ENCODE assay signal across 16 cellular contexts in the genomic region with DNA sequence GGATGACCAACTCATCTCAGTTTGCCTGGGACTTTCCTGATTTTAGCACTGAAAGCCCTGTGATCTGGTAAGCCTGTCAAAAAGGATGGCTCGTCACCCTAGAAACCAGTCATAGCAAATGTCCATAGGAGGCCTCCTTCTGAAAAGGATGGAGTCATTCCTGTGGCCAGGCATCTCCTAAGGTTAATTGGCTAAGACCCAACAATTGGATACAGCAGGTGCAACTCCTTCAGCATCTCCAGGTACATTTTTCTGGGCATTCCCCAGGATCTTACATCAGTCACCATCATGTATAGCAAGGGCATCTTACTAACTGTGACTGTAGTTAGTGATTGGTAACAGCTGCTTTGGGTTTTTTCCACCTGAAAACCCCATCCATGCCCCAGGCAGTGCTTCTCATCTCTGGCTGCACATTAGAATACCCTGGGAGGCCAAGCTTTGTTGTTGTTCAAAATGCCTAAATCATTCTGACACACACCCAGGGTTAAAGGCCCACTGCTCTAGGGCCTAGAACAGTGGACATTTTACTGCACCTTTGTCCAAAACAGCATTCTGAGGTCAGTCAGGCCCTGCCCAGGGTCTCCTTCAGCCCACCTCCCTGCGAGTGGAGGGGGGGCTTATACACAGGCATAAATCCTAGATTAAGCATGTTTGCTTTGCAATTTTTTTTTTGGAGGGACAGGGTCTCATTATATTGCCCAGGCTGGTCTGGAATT. TPM values are rescaled to one million over a fixed set of nuclear protein-coding genes. Genes with fewer than 3 reads are reported as not detected.
DNase-seq lines count a peak whose midpoint lies in the region; ATAC-seq and TF ChIP-seq lines count a peak whose summit lies in the region.
"Had no signal": no experiment of that assay in that cellular context is flagged by ENCODE, and none has a peak within 500 bp of the region (broad histone marks: within the 10 kb centered on the region; RNA-seq: fewer than 3 reads in every experiment).

No MANE protein-coding gene starts in this region.

- H3K4me3 ChIP-seq in MG63, result no peak overlapping the region

- peaks cover 6% of the 10 kb centered on the region for H3K9me3 Mint-ChIP-seq in activated naive CD8-positive, alpha-beta T cell treated with anti-CD3 and anti-CD28 coated beads, Interleukin-2, amount 50 U/mL, for 24 hours
- H3K9me3 Mint-ChIP-seq in activated naive CD8-positive, alpha-beta T cell treated with anti-CD3 and anti-CD28 coated beads for 36 hours, result peaks cover 7% of the 10 kb centered on the region
- H3K9me3 Mint-ChIP-seq in stimulated activated naive CD8-positive, alpha-beta T cell treated with anti-CD3 and anti-CD28 coated beads, Interleukin-15, amount 100 ng/mL, for 72 hours, result peaks cover 16 to 17% of the 10 kb centered on the region in 2 donors
- H3K9me3 Mint-ChIP-seq in nephron progenitor cell, result peaks cover 50% of the 10 kb centered on the region
- H3K9me3 Mint-ChIP-seq: central memory CD8-positive, alpha-beta T cell had no signal

- H3K27me3 ChIP-seq in MG63, result no peaks in the 10 kb centered on the region

- no peak for TF ChIP-seq CTCF in nephron progenitor cell (IDR thresholded peaks at IDR 0.05)

- no peaks in the 10 kb centered on the region for H3K36me3 Mint-ChIP-seq in activated naive CD8-positive, alpha-beta T cell treated with anti-CD3 and anti-CD28 coated beads, Interleukin-2, amount 50 U/mL, for 24 hours (ENCODE audit: low read depth)
- no peaks in the 10 kb centered on the region for H3K36me3 Mint-ChIP-seq in activated naive CD8-positive, alpha-beta T cell treated with anti-CD3 and anti-CD28 coated beads for 36 hours
- H3K36me3 Mint-ChIP-seq in nephron progenitor cell (ENCODE audit: low read depth), result peaks cover 8% of the 10 kb centered on the region

- DNase-seq in activated naive CD8-positive, alpha-beta T cell treated with anti-CD3 and anti-CD28 coated beads, Interleukin-2, amount 50 U/mL, for 24 hours, result no peak
- DNase-seq in activated naive CD8-positive, alpha-beta T cell treated with anti-CD3 and anti-CD28 coated beads for 36 hours, result no peak
- no peak for DNase-seq in stimulated activated naive CD8-positive, alpha-beta T cell treated with anti-CD3 and anti-CD28 coated beads, Interleukin-15, amount 100 ng/mL, for 72 hours
- DNase-seq in NCI-H2081 treated with DMSO at 0.1 percent for 48 hours (lab: John Stamatoyannopoulos, UW), result no peak
- DNase-seq in MG63, result no peak
- DNase-seq in nephron progenitor cell, result no peak
- DNase-seq: activated CD4-positive, alpha-beta T cell treated with anti-CD3 and anti-CD28 coated beads, Interleukin-2, amount 10 ng/mL, durations not matched to agents 7 days and 5 days; activated effector memory CD4-positive, alpha-beta T cell treated with anti-CD3 and anti-CD28 coated beads, Interleukin-2, amount 50 U/mL, for 16 hours; erythroblast; hypothalamus; mesenchymal stem cell; NCI-H2171 had no signal

- no peak overlapping the region for H3K4me3 Mint-ChIP-seq in activated naive CD8-positive, alpha-beta T cell treated with anti-CD3 and anti-CD28 coated beads, Interleukin-2, amount 50 U/mL, for 24 hours
- no peak overlapping the region for H3K4me3 Mint-ChIP-seq in activated naive CD8-positive, alpha-beta T cell treated with anti-CD3 and anti-CD28 coated beads for 36 hours
- H3K4me3 Mint-ChIP-seq in stimulated activated naive CD8-positive, alpha-beta T cell treated with anti-CD3 and anti-CD28 coated beads, Interleukin-15, amount 100 ng/mL, for 72 hours, result no peak overlapping the region
- H3K4me3 Mint-ChIP-seq in nephron progenitor cell, result no peak overlapping the region
- H3K4me3 Mint-ChIP-seq: activated CD4-positive, alpha-beta T cell treated with anti-CD3 and anti-CD28 coated beads, Interleukin-2, amount 10 ng/mL, durations not matched to agents 7 days and 5 days; central memory CD8-positive, alpha-beta T cell had no signal

- peak; percentile 39 for ATAC-seq in activated naive CD8-positive, alpha-beta T cell treated with anti-CD3 and anti-CD28 coated beads, Interleukin-2, amount 50 U/mL, for 24 hours
- ATAC-seq in HG02623 (IDR thresholded peaks at IDR 0.05; ENCODE audit: unreplicated experiment) (peak; percentile 67), HG03457 (IDR thresholded peaks at IDR 0.05; ENCODE audit: unreplicated experiment) (peak; percentile 80)
- ATAC-seq in stimulated activated naive CD8-positive, alpha-beta T cell treated with anti-CD3 and anti-CD28 coated beads, Interleukin-15, amount 100 ng/mL, for 72 hours, result peak; percentile 80

- no peaks in the 10 kb centered on the region for H3K9me3 ChIP-seq in MG63

- H3K36me3 ChIP-seq in MG63, result no peaks in the 10 kb centered on the region

- H3K27ac Mint-ChIP-seq in activated naive CD8-positive, alpha-beta T cell treated with anti-CD3 and anti-CD28 coated beads, Interleukin-2, amount 50 U/mL, for 24 hours, result no peak overlapping the region
- H3K27ac Mint-ChIP-seq in activated naive CD8-positive, alpha-beta T cell treated with anti-CD3 and anti-CD28 coated beads for 36 hours, result no peak overlapping the region
- peak overlapping the region in 1 of 2 donors; percentile 86 for H3K27ac Mint-ChIP-seq in stimulated activated naive CD8-positive, alpha-beta T cell treated with anti-CD3 and anti-CD28 coated beads, Interleukin-15, amount 100 ng/mL, for 72 hours
- no peak overlapping the region for H3K27ac Mint-ChIP-seq in nephron progenitor cell
- H3K27ac Mint-ChIP-seq: activated CD4-positive, alpha-beta T cell treated with anti-CD3 and anti-CD28 coated beads, Interleukin-2, amount 10 ng/mL, durations not matched to agents 7 days and 5 days had no signal

- no peaks in the 10 kb centered on the region for H3K4me1 Mint-ChIP-seq in activated naive CD8-positive, alpha-beta T cell treated with anti-CD3 and anti-CD28 coated beads, Interleukin-2, amount 50 U/mL, for 24 hours
- no peaks in the 10 kb centered on the region for H3K4me1 Mint-ChIP-seq in activated naive CD8-positive, alpha-beta T cell treated with anti-CD3 and anti-CD28 coated beads for 36 hours
- no peaks in the 10 kb centered on the region for H3K4me1 Mint-ChIP-seq in stimulated activated naive CD8-positive, alpha-beta T cell treated with anti-CD3 and anti-CD28 coated beads, Interleukin-15, amount 100 ng/mL, for 72 hours
- H3K4me1 Mint-ChIP-seq in nephron progenitor cell, result no peaks in the 10 kb centered on the region
- H3K4me1 Mint-ChIP-seq: central memory CD8-positive, alpha-beta T cell had no signal

- H3K27me3 Mint-ChIP-seq in activated naive CD8-positive, alpha-beta T cell treated with anti-CD3 and anti-CD28 coated beads, Interleukin-2, amount 50 U/mL, for 24 hours, result no peaks in the 10 kb centered on the region
- no peaks in the 10 kb centered on the region for H3K27me3 Mint-ChIP-seq in activated naive CD8-positive, alpha-beta T cell treated with anti-CD3 and anti-CD28 coated beads for 36 hours
- H3K27me3 Mint-ChIP-seq in stimulated activated naive CD8-positive, alpha-beta T cell treated with anti-CD3 and anti-CD28 coated beads, Interleukin-15, amount 100 ng/mL, for 72 hours, result no peaks in the 10 kb centered on the region
- H3K27me3 Mint-ChIP-seq in nephron progenitor cell (ENCODE audit: low read depth, poor library complexity), result peaks cover 12% of the 10 kb centered on the region
- H3K27me3 Mint-ChIP-seq: activated CD4-positive, alpha-beta T cell treated with anti-CD3 and anti-CD28 coated beads, Interleukin-2, amount 10 ng/mL, durations not matched to agents 7 days and 5 days had no signal

RNA-seq across cellular contexts. Expression of gene GALNT15, which starts 28.3 kb away (rescaled TPM):
- not detected for total RNA-seq in activated naive CD8-positive, alpha-beta T cell treated with anti-CD3 and anti-CD28 coated beads for 36 hours
- total RNA-seq in MG63 (2014; rRNA removed; shearing (Covaris generic); ENCODE audit: low replicate concordance), result not detected in 2 replicates
- total RNA-seq: activated CD4-positive, alpha-beta T cell treated with anti-CD3 and anti-CD28 coated beads, Interleukin-2, amount 10 ng/mL, durations not matched to agents 7 days and 5 days; T-helper 1 cell treated with Interleukin-12 subunit alpha and Interleukin-12 subunit beta and Interleukin-4 antibody, amounts not matched to agents 30 ng/mL and 1 ng/mL, for 36 hours had no signal
